In genomic region chr12:26088999-26089398, GRCh38 we compare ENCODE assay signal across 11 cellular contexts. TPM values are rescaled to one million over a fixed set of nuclear protein-coding genes. Genes with fewer than 3 reads are reported as not detected.
DNase-seq lines count a peak whose midpoint lies in the region; ATAC-seq, FAIRE-seq and TF ChIP-seq lines count a peak whose summit lies in the region.
"Had no signal": no experiment of that assay in that cellular context is flagged by ENCODE, and none has a peak within 500 bp of the region (broad histone marks: within the 10 kb centered on the region; RNA-seq: fewer than 3 reads in every experiment).

No MANE protein-coding gene starts in this region.

- H3K4me1 Mint-ChIP-seq in endodermal cell = peaks cover 32% of the 10 kb centered on the region

- H3K27me3 ChIP-seq in endodermal cell (ENCODE audit: control insufficient read depth, insufficient read depth, low read length, poor library complexity, severe bottlenecking) (no peaks in the 10 kb centered on the region), transverse colon (no peaks in the 10 kb centered on the region), right atrium auricular region (no peaks in the 10 kb centered on the region)

- H3K9me3 Mint-ChIP-seq in endodermal cell = peaks cover 9% of the 10 kb centered on the region

- H3K27ac ChIP-seq in endodermal cell (ENCODE audit: low read depth, low read length) (no peak overlapping the region), transverse colon (no peak overlapping the region), right atrium auricular region (no peak overlapping the region)
- H3K27ac ChIP-seq: psoas muscle had no signal

- peak; percentile 82 for FAIRE-seq in GM18507 (lab: Jason Lieb, UNC)
- FAIRE-seq: RCC 7860 had no signal

- WGBS in endodermal cell (ENCODE audit: insufficient coverage in 1 of 2, insufficient read length in 1 of 2), 2 experiments = 67 to 78% methylated on average over 1 to 2 of the region's 2 CpGs
- 48 to 55% methylated on average over 2 of the region's 2 CpGs for WGBS in transverse colon (ENCODE audit: low coverage in 1 of 2), 2 donors

- H3K27me3 Mint-ChIP-seq in endodermal cell (ENCODE audit: insufficient read depth) = no peaks in the 10 kb centered on the region

- TF ChIP-seq EP300 in transverse colon (IDR thresholded peaks at IDR 0.05; ENCODE audit: low read depth) = no peak

- in situ Hi-C loops in transverse colon (cut with MboI; ENCODE audit: low pct_ligation_motif_present in 1 of 4, low pct_unique_long_range_greater_than_20kb in 1 of 4, low sequenced_read_pairs in 3 of 4) = loop anchor here in 2 of 4 donors (25.0 kb wide), 3 partner anchors 323 to 573 kb away; no protein-coding TSS in a partner anchor

- H3K9me3 ChIP-seq in endodermal cell (ENCODE audit: control insufficient read depth, low read length) = no peaks in the 10 kb centered on the region
- no peaks in the 10 kb centered on the region for H3K9me3 ChIP-seq in transverse colon
- H3K9me3 ChIP-seq in right atrium auricular region = no peaks in the 10 kb centered on the region
- H3K9me3 ChIP-seq: psoas muscle had no signal

- H3K9ac ChIP-seq in endodermal cell (ENCODE audit: extremely low read depth, low read length, poor library complexity, severe bottlenecking) = no peak overlapping the region

- TF ChIP-seq CTCF in endodermal cell (conservative IDR thresholded peaks at IDR 0.05) (no peak), transverse colon (IDR thresholded peaks at IDR 0.05) (no peak), right atrium auricular region (IDR thresholded peaks at IDR 0.05) (no peak)

- intact Hi-C loops in transverse colon (cut with DNase I; ENCODE audit: low total_unique reads) = no loop called here

- H3K4me3 ChIP-seq in endodermal cell (ENCODE audit: low read length) = no peak overlapping the region
- H3K4me3 ChIP-seq in transverse colon = no peak overlapping the region
- no peak overlapping the region for H3K4me3 ChIP-seq in right atrium auricular region
- H3K4me3 ChIP-seq: psoas muscle had no signal

- H3K4me3 Mint-ChIP-seq in endodermal cell = no peak overlapping the region

- DNase-seq in GM18507 (ENCODE audit: extremely low spot score, insufficient read length, low read depth) (peak; percentile 5), endodermal cell (no peak), D341Med (ENCODE audit: low spot score) (no peak), NCI-H146 treated with DMSO at 0.1 percent for 48 hours (lab: John Stamatoyannopoulos, UW; ENCODE audit: unreplicated experiment) (no peak), transverse colon (no peak), right atrium auricular region (ENCODE audit: low spot score) (no peak)
- DNase-seq: psoas muscle; stimulated activated CD8-positive, alpha-beta memory T cell treated with anti-CD3 and anti-CD28 coated beads, Interleukin-4, amount 100 ng/mL, for 48 hours had no signal

- H3K27ac Mint-ChIP-seq in endodermal cell = peak overlapping the region; percentile 41

- H3K36me3 ChIP-seq in endodermal cell (ENCODE audit: control insufficient read depth, insufficient read depth, low read length) (no peaks in the 10 kb centered on the region), transverse colon (no peaks in the 10 kb centered on the region), right atrium auricular region (no peaks in the 10 kb centered on the region)

- peaks cover 8% of the 10 kb centered on the region for H3K36me3 Mint-ChIP-seq in endodermal cell (ENCODE audit: low read depth)

- peak; percentile 87 for ATAC-seq in GM21381 (IDR thresholded peaks at IDR 0.05; ENCODE audit: unreplicated experiment)
- ATAC-seq in HG03139 (IDR thresholded peaks at IDR 0.05; ENCODE audit: unreplicated experiment) = peak; percentile 95
- ATAC-seq: psoas muscle had no signal

- TF ChIP-seq POLR2A in transverse colon (IDR thresholded peaks at IDR 0.05) = no peak

- no peaks in the 10 kb centered on the region for H3K4me1 ChIP-seq in endodermal cell (ENCODE audit: control insufficient read depth, insufficient read depth, low read length)
- H3K4me1 ChIP-seq in transverse colon = no peaks in the 10 kb centered on the region
- H3K4me1 ChIP-seq in right atrium auricular region = no peaks in the 10 kb centered on the region
- H3K4me1 ChIP-seq: psoas muscle had no signal

RNA-seq across cellular contexts. Expression of gene BHLHE41, which starts 35.8 kb away (rescaled TPM):
- 1 to 10 TPM in 1 of 2 donors, under 1 TPM in 1; 0.11 to 3.5 TPM for total RNA-seq in endodermal cell
- polyA plus RNA-seq in endodermal cell (2013, experiment 1 of 2) = 0.07 TPM
- 0.12 TPM for polyA plus RNA-seq in endodermal cell (2013, experiment 2 of 2)
- 10 to 100 TPM in 3 of 4 donors, not detected in 1; 12.2 to 22.8 (median 18.1) TPM for total RNA-seq in transverse colon
- total RNA-seq in right atrium auricular region = 10 to 100 TPM; 13.4 to 15.0 TPM
